In genomic region chr19:31355330-31356289, GRCh38 we compare ENCODE assay signal across 19 cellular contexts. TPM values are rescaled to one million over a fixed set of nuclear protein-coding genes. Genes with fewer than 3 reads are reported as not detected.
DNase-seq lines count a peak whose midpoint lies in the region; ATAC-seq and TF ChIP-seq lines count a peak whose summit lies in the region.
"Had no signal": no experiment of that assay in that cellular context is flagged by ENCODE, and none has a peak within 500 bp of the region (broad histone marks: within the 10 kb centered on the region; RNA-seq: fewer than 3 reads in every experiment).

No MANE protein-coding gene starts in this region.

- H3K9me3 Mint-ChIP-seq in activated naive CD8-positive, alpha-beta T cell treated with anti-CD3 and anti-CD28 coated beads, Interleukin-2, amount 50 U/mL, for 24 hours = no peaks in the 10 kb centered on the region
- no peaks in the 10 kb centered on the region for H3K9me3 Mint-ChIP-seq in activated naive CD8-positive, alpha-beta T cell treated with anti-CD3 and anti-CD28 coated beads for 36 hours
- no peaks in the 10 kb centered on the region for H3K9me3 Mint-ChIP-seq in endothelial cell (ENCODE audit: unreplicated experiment)
- H3K9me3 Mint-ChIP-seq in stimulated activated naive CD8-positive, alpha-beta T cell treated with anti-CD3 and anti-CD28 coated beads, Interleukin-15, amount 100 ng/mL, for 72 hours = no peaks in the 10 kb centered on the region
- H3K9me3 Mint-ChIP-seq: activated CD4-positive, alpha-beta T cell treated with anti-CD3 and anti-CD28 coated beads, Interleukin-2, amount 10 ng/mL, durations not matched to agents 24 days and 14 days; activated naive CD4-positive, alpha-beta T cell treated with anti-CD3 and anti-CD28 coated beads for 36 hours; dendritic cell treated with granulocyte-macrophage colony-stimulating factor and Interleukin-4, amounts not matched to agents 40 ng/mL and 50 ng/mL, for 4 days had no signal

- DNase-seq in activated naive CD8-positive, alpha-beta T cell treated with anti-CD3 and anti-CD28 coated beads, Interleukin-2, amount 50 U/mL, for 24 hours = no peak
- no peak for DNase-seq in activated naive CD8-positive, alpha-beta T cell treated with anti-CD3 and anti-CD28 coated beads for 36 hours
- DNase-seq in endothelial cell (ENCODE audit: low spot score) (no peak), islet precursor cell (peak; percentile 77), NCI-H146 (lab: John Stamatoyannopoulos, UW) (no peak), NCI-H2081 treated with DMSO at 0.1 percent for 48 hours (lab: John Stamatoyannopoulos, UW) (no peak)
- no peak for DNase-seq in stimulated activated naive CD8-positive, alpha-beta T cell treated with anti-CD3 and anti-CD28 coated beads, Interleukin-15, amount 100 ng/mL, for 72 hours
- DNase-seq: activated CD4-positive, alpha-beta T cell treated with anti-CD3 and anti-CD28 coated beads, Interleukin-2, amount 10 ng/mL, durations not matched to agents 24 days and 14 days; activated naive CD4-positive, alpha-beta T cell treated with anti-CD3 and anti-CD28 coated beads for 36 hours; erythroblast; IMR-90; MG63; NCI-H2029 treated with DMSO at 0.1 percent for 48 hours; stimulated activated CD4-positive, alpha-beta T cell treated with anti-CD3 and anti-CD28 coated beads, Interleukin-15, amount 100 ng/mL, for 24 hours; SW 1271 had no signal

- H3K36me3 Mint-ChIP-seq in activated naive CD8-positive, alpha-beta T cell treated with anti-CD3 and anti-CD28 coated beads, Interleukin-2, amount 50 U/mL, for 24 hours (ENCODE audit: low read depth) = no peaks in the 10 kb centered on the region
- H3K36me3 Mint-ChIP-seq in activated naive CD8-positive, alpha-beta T cell treated with anti-CD3 and anti-CD28 coated beads for 36 hours = no peaks in the 10 kb centered on the region
- no peaks in the 10 kb centered on the region for H3K36me3 Mint-ChIP-seq in endothelial cell (ENCODE audit: low read depth, unreplicated experiment)

- H3K4me3 Mint-ChIP-seq in activated naive CD8-positive, alpha-beta T cell treated with anti-CD3 and anti-CD28 coated beads, Interleukin-2, amount 50 U/mL, for 24 hours = no peak overlapping the region
- no peak overlapping the region for H3K4me3 Mint-ChIP-seq in activated naive CD8-positive, alpha-beta T cell treated with anti-CD3 and anti-CD28 coated beads for 36 hours
- peak overlapping the region; percentile 61 for H3K4me3 Mint-ChIP-seq in endothelial cell (ENCODE audit: unreplicated experiment)
- H3K4me3 Mint-ChIP-seq in stimulated activated naive CD8-positive, alpha-beta T cell treated with anti-CD3 and anti-CD28 coated beads, Interleukin-15, amount 100 ng/mL, for 72 hours = no peak overlapping the region
- H3K4me3 Mint-ChIP-seq: activated naive CD4-positive, alpha-beta T cell treated with anti-CD3 and anti-CD28 coated beads for 36 hours; dendritic cell treated with granulocyte-macrophage colony-stimulating factor and Interleukin-4, amounts not matched to agents 40 ng/mL and 50 ng/mL, for 4 days; stimulated activated memory B cell treated with anti-CD40 and anti-IgM and Interleukin-4, amounts not matched to agents 10 μg/mL and 1 μg/mL and 100 μg/mL, for 72 hours had no signal

- H3K27ac Mint-ChIP-seq in activated naive CD8-positive, alpha-beta T cell treated with anti-CD3 and anti-CD28 coated beads, Interleukin-2, amount 50 U/mL, for 24 hours = peak overlapping the region; percentile 12
- H3K27ac Mint-ChIP-seq in activated naive CD8-positive, alpha-beta T cell treated with anti-CD3 and anti-CD28 coated beads for 36 hours = no peak overlapping the region
- no peak overlapping the region for H3K27ac Mint-ChIP-seq in endothelial cell (ENCODE audit: unreplicated experiment)
- no peak overlapping the region for H3K27ac Mint-ChIP-seq in stimulated activated naive CD8-positive, alpha-beta T cell treated with anti-CD3 and anti-CD28 coated beads, Interleukin-15, amount 100 ng/mL, for 72 hours
- H3K27ac Mint-ChIP-seq: activated naive CD4-positive, alpha-beta T cell treated with anti-CD3 and anti-CD28 coated beads for 36 hours; dendritic cell treated with granulocyte-macrophage colony-stimulating factor and Interleukin-4, amounts not matched to agents 40 ng/mL and 50 ng/mL, for 4 days; stimulated activated memory B cell treated with anti-CD40 and anti-IgM and Interleukin-4, amounts not matched to agents 10 μg/mL and 1 μg/mL and 100 μg/mL, for 72 hours had no signal

- ATAC-seq in activated naive CD8-positive, alpha-beta T cell treated with anti-CD3 and anti-CD28 coated beads, Interleukin-2, amount 50 U/mL, for 24 hours = no peak
- no peak for ATAC-seq in HG03342 (IDR thresholded peaks at IDR 0.05; ENCODE audit: unreplicated experiment)
- no peak for ATAC-seq in stimulated activated naive CD8-positive, alpha-beta T cell treated with anti-CD3 and anti-CD28 coated beads, Interleukin-15, amount 100 ng/mL, for 72 hours
- ATAC-seq: A549; stimulated activated memory B cell treated with anti-CD40 and anti-IgM and Interleukin-4, amounts not matched to agents 10 μg/mL and 1 μg/mL and 100 μg/mL, for 72 hours had no signal

- TF ChIP-seq CTCF in endothelial cell (IDR thresholded peaks at IDR 0.05; ENCODE audit: unreplicated experiment) = no peak

- peaks cover 41% of the 10 kb centered on the region for H3K4me1 Mint-ChIP-seq in activated naive CD8-positive, alpha-beta T cell treated with anti-CD3 and anti-CD28 coated beads, Interleukin-2, amount 50 U/mL, for 24 hours
- H3K4me1 Mint-ChIP-seq in activated naive CD8-positive, alpha-beta T cell treated with anti-CD3 and anti-CD28 coated beads for 36 hours = peaks cover 36% of the 10 kb centered on the region
- peaks cover 38% of the 10 kb centered on the region for H3K4me1 Mint-ChIP-seq in endothelial cell (ENCODE audit: unreplicated experiment)
- H3K4me1 Mint-ChIP-seq in stimulated activated naive CD8-positive, alpha-beta T cell treated with anti-CD3 and anti-CD28 coated beads, Interleukin-15, amount 100 ng/mL, for 72 hours = peaks cover 65% of the 10 kb centered on the region

- peaks cover 74% of the 10 kb centered on the region for H3K27me3 Mint-ChIP-seq in activated naive CD8-positive, alpha-beta T cell treated with anti-CD3 and anti-CD28 coated beads, Interleukin-2, amount 50 U/mL, for 24 hours
- H3K27me3 Mint-ChIP-seq in activated naive CD8-positive, alpha-beta T cell treated with anti-CD3 and anti-CD28 coated beads for 36 hours = peaks cover 88% of the 10 kb centered on the region
- peaks cover 28% of the 10 kb centered on the region for H3K27me3 Mint-ChIP-seq in endothelial cell (ENCODE audit: unreplicated experiment)
- H3K27me3 Mint-ChIP-seq in stimulated activated naive CD8-positive, alpha-beta T cell treated with anti-CD3 and anti-CD28 coated beads, Interleukin-15, amount 100 ng/mL, for 72 hours = peaks cover 100% of the 10 kb centered on the region

RNA-seq across cellular contexts. Expression of gene TSHZ3, which starts 6.4 kb away (rescaled TPM):
- under 1 TPM; 0.06 TPM for total RNA-seq in activated naive CD8-positive, alpha-beta T cell treated with anti-CD3 and anti-CD28 coated beads for 36 hours
- total RNA-seq in endothelial cell (ENCODE audit: unreplicated experiment) = 12.3 TPM

Comparison
In these comparisons a context has a peak if more than half of its experiments do, and no peak if none do; other contexts are left out.
1. RNA of gene TSHZ3, which starts 6.4 kb away (total RNA-seq): 12.3 TPM in endothelial cell (single experiment); 0.06 TPM in activated naive CD8-positive, alpha-beta T cell treated with anti-CD3 and anti-CD28 coated beads for 36 hours; every median in the first group is over 10 times any median in the second.